19 cellular contexts compared by ENCODE assay signal in genomic region chr15:78682693-78683410, GRCh38. TPM values are rescaled to one million over a fixed set of nuclear protein-coding genes. Genes with fewer than 3 reads are reported as not detected.
DNase-seq lines count a peak whose midpoint lies in the region; TF ChIP-seq lines count a peak whose summit lies in the region.
"Had no signal": no experiment of that assay in that cellular context is flagged by ENCODE, and none has a peak within 500 bp of the region (broad histone marks: within the 10 kb centered on the region; RNA-seq: fewer than 3 reads in every experiment).

No MANE protein-coding gene starts in this region.

- H3K4me1 Mint-ChIP-seq in endodermal cell (peaks cover 31% of the 10 kb centered on the region), nephron progenitor cell (peaks cover 88% of the 10 kb centered on the region), type B pancreatic cell (ENCODE audit: unreplicated experiment) (peaks cover 52% of the 10 kb centered on the region)

- H3K4me2 ChIP-seq in Karpas-422 (ENCODE audit: low read depth, low read length, poor library complexity, severe bottlenecking), result no peak overlapping the region

- DNase-seq in activated CD8-positive, alpha-beta memory T cell treated with anti-CD3 and anti-CD28 coated beads, Interleukin-2, amount 50 U/mL, for 48 hours, result peak; percentile 39
- DNase-seq in activated CD8-positive, alpha-beta memory T cell treated with anti-CD3 and anti-CD28 coated beads for 24 hours, result no peak
- DNase-seq in endodermal cell (peak; percentile 12), nephron progenitor cell (no peak), type B pancreatic cell (ENCODE audit: extremely low spot score, unreplicated experiment) (no peak), RKO (ENCODE audit: low spot score) (no peak), MG63 (no peak), Karpas-422 (no peak)
- DNase-seq: ACHN; C1 segment of cervical spinal cord; Calu3; CD8-positive, alpha-beta T cell; NCI-H187 treated with DMSO at 0.1 percent for 48 hours; NCI-H2227 treated with DMSO at 0.1 percent for 48 hours; NCI-H510A; NCI-H748 treated with DMSO at 0.1 percent for 48 hours had no signal

- H3K9ac ChIP-seq in endodermal cell (ENCODE audit: extremely low read depth, low read length, poor library complexity, severe bottlenecking), result no peak overlapping the region
- no peak overlapping the region for H3K9ac ChIP-seq in Karpas-422 (ENCODE audit: low read length)

- H3K4me3 Mint-ChIP-seq in endodermal cell (no peak overlapping the region), nephron progenitor cell (peak overlapping the region; percentile 66), type B pancreatic cell (peak overlapping the region; percentile 56)
- H3K4me3 Mint-ChIP-seq: CD8-positive, alpha-beta T cell; IgD-negative memory B cell had no signal

- no peaks in the 10 kb centered on the region for H3K79me2 ChIP-seq in Karpas-422 (ENCODE audit: low read length)

- WGBS in endodermal cell (ENCODE audit: insufficient coverage in 1 of 2, insufficient read length in 1 of 2), 2 experiments, result 92 to 95% methylated on average over 10 to 12 of the region's 12 CpGs

- H3K36me3 ChIP-seq in endodermal cell (ENCODE audit: control insufficient read depth, insufficient read depth, low read length) (no peaks in the 10 kb centered on the region), MG63 (no peaks in the 10 kb centered on the region), Karpas-422 (ENCODE audit: insufficient read depth, low read length) (no peaks in the 10 kb centered on the region)

- H3K9me3 ChIP-seq in endodermal cell (ENCODE audit: control insufficient read depth, low read length), result no peaks in the 10 kb centered on the region
- H3K9me3 ChIP-seq in MG63, result no peaks in the 10 kb centered on the region
- H3K9me3 ChIP-seq in Karpas-422 (ENCODE audit: low read length), result no peaks in the 10 kb centered on the region

- H3K27me3 ChIP-seq in endodermal cell (ENCODE audit: control insufficient read depth, insufficient read depth, low read length, poor library complexity, severe bottlenecking) (no peaks in the 10 kb centered on the region), MG63 (no peaks in the 10 kb centered on the region), Karpas-422 (ENCODE audit: low read length) (no peaks in the 10 kb centered on the region)

- H3K27ac ChIP-seq in endodermal cell (ENCODE audit: low read depth, low read length) (no peak overlapping the region), Karpas-422 (ENCODE audit: low read length) (no peak overlapping the region)
- H3K27ac ChIP-seq: 22Rv1 had no signal

- H3K4me3 ChIP-seq in endodermal cell (ENCODE audit: low read length), result no peak overlapping the region
- H3K4me3 ChIP-seq in MG63, result no peak overlapping the region
- no peak overlapping the region for H3K4me3 ChIP-seq in Karpas-422 (ENCODE audit: low read length)

- TF ChIP-seq CTCF in endodermal cell (conservative IDR thresholded peaks at IDR 0.05) (no peak), nephron progenitor cell (IDR thresholded peaks at IDR 0.05) (no peak), type B pancreatic cell (conservative IDR thresholded peaks at IDR 0.05) (no peak)

- no peaks in the 10 kb centered on the region for H3K9me2 ChIP-seq in Karpas-422 (replicated peaks; ENCODE audit: insufficient read depth, low read length)

- H3K4me1 ChIP-seq in endodermal cell (ENCODE audit: control insufficient read depth, insufficient read depth, low read length) (peaks cover 13% of the 10 kb centered on the region), Karpas-422 (ENCODE audit: low read length) (peaks cover 12% of the 10 kb centered on the region)

- H3K27me3 Mint-ChIP-seq in endodermal cell (ENCODE audit: insufficient read depth) (peaks cover 7% of the 10 kb centered on the region), nephron progenitor cell (ENCODE audit: low read depth, poor library complexity) (peaks cover 19% of the 10 kb centered on the region), type B pancreatic cell (no peaks in the 10 kb centered on the region)

- no peaks in the 10 kb centered on the region for H4K20me1 ChIP-seq in Karpas-422 (ENCODE audit: insufficient read depth, low read depth, low read length)

- no peak overlapping the region for H3K27ac Mint-ChIP-seq in endodermal cell
- H3K27ac Mint-ChIP-seq in nephron progenitor cell, result peak overlapping the region; percentile 99
- peak overlapping the region; percentile 66 for H3K27ac Mint-ChIP-seq in type B pancreatic cell
- H3K27ac Mint-ChIP-seq: CD8-positive, alpha-beta T cell; IgD-negative memory B cell had no signal

- H3K36me3 Mint-ChIP-seq in endodermal cell (ENCODE audit: low read depth), result no peaks in the 10 kb centered on the region
- H3K36me3 Mint-ChIP-seq in nephron progenitor cell (ENCODE audit: low read depth), result no peaks in the 10 kb centered on the region
- no peaks in the 10 kb centered on the region for H3K36me3 Mint-ChIP-seq in type B pancreatic cell
- H3K36me3 Mint-ChIP-seq: CD8-positive, alpha-beta T cell had no signal

- H3K9me3 Mint-ChIP-seq in endodermal cell (no peaks in the 10 kb centered on the region), nephron progenitor cell (peaks cover under 1% of the 10 kb centered on the region), type B pancreatic cell (no peaks in the 10 kb centered on the region)
- H3K9me3 Mint-ChIP-seq: CD8-positive, alpha-beta T cell had no signal

- H2AFZ ChIP-seq in Karpas-422 (ENCODE audit: low read length), result no peak overlapping the region

RNA-seq across cellular contexts. Expression of gene CHRNB4, which starts 41.8 kb away (rescaled TPM):
- under 1 TPM; 0.22 to 0.70 TPM for total RNA-seq in endodermal cell
- polyA plus RNA-seq in endodermal cell (2013, experiment 1 of 2), result 6.2 TPM
- polyA plus RNA-seq in endodermal cell (2013, experiment 2 of 2), result 6.3 TPM
- total RNA-seq in type B pancreatic cell (ENCODE audit: low replicate concordance), result 3.8 and 4.6 TPM in 2 replicates
- not detected in 2 replicates for total RNA-seq in MG63 (2014; rRNA removed; shearing (Covaris generic); ENCODE audit: low replicate concordance)
- not detected in 2 replicates for total RNA-seq in Karpas-422 (2014; rRNA removed; shearing (Covaris generic); ENCODE audit: low replicate concordance)
- total RNA-seq: Calu3; CD8-positive, alpha-beta T cell; M059J had no signal
- polyA plus RNA-seq: IgD-negative memory B cell had no signal

Comparison
In these comparisons a context has a peak if more than half of its experiments do, and no peak if none do; other contexts are left out.
1. DNase-seq: peak in activated CD8-positive, alpha-beta memory T cell treated with anti-CD3 and anti-CD28 coated beads, Interleukin-2, amount 50 U/mL, for 48 hours (single experiment) and endodermal cell (single experiment); none in activated CD8-positive, alpha-beta memory T cell treated with anti-CD3 and anti-CD28 coated beads for 24 hours (single experiment), nephron progenitor cell (single experiment), type B pancreatic cell (single experiment), RKO (single experiment), MG63 (single experiment) and Karpas-422 (single experiment).